ENCODE assay signal across 10 cellular contexts in genomic region chr15:60573936-60574335, GRCh38.
DNase-seq lines count a peak whose midpoint lies in the region; ATAC-seq and TF ChIP-seq lines count a peak whose summit lies in the region.
"Had no signal": no experiment of that assay in that cellular context is flagged by ENCODE, and none has a peak within 500 bp of the region (broad histone marks: within the 10 kb centered on the region; RNA-seq: fewer than 3 reads in every experiment).

No MANE protein-coding gene starts in this region.

- H3K9me3 Mint-ChIP-seq in activated CD4-positive, alpha-beta memory T cell treated with anti-CD3 and anti-CD28 coated beads, Interleukin-2, amount 10 ng/mL, durations not matched to agents 7 days and 5 days: no peaks in the 10 kb centered on the region
- H3K9me3 Mint-ChIP-seq in stimulated activated effector memory CD8-positive, alpha-beta T cell treated with anti-CD3 and anti-CD28 coated beads, Interleukin-12 subunit alpha, Interleukin-12 subunit beta, amount 100 ng/mL, for 72 hours: no peaks in the 10 kb centered on the region
- H3K9me3 Mint-ChIP-seq in Caco-2 (ENCODE audit: unreplicated experiment): no peaks in the 10 kb centered on the region

- H3K9me3 ChIP-seq in Caco-2 (no peaks in the 10 kb centered on the region), upper lobe of right lung (no peaks in the 10 kb centered on the region)
- H3K9me3 ChIP-seq: left ventricle myocardium inferior had no signal

- H3K27ac Mint-ChIP-seq in activated CD4-positive, alpha-beta memory T cell treated with anti-CD3 and anti-CD28 coated beads, Interleukin-2, amount 10 ng/mL, durations not matched to agents 7 days and 5 days: peak overlapping the region; percentile 83
- peak overlapping the region; percentile 97 for H3K27ac Mint-ChIP-seq in stimulated activated effector memory CD8-positive, alpha-beta T cell treated with anti-CD3 and anti-CD28 coated beads, Interleukin-12 subunit alpha, Interleukin-12 subunit beta, amount 100 ng/mL, for 72 hours
- no peak overlapping the region for H3K27ac Mint-ChIP-seq in Caco-2 (ENCODE audit: unreplicated experiment)

- H3K27ac ChIP-seq in upper lobe of right lung: no peak overlapping the region
- H3K27ac ChIP-seq: left ventricle myocardium inferior had no signal

- H3K4me1 ChIP-seq in Caco-2: peaks cover 16% of the 10 kb centered on the region; the same call in 1 of the 2 replicates
- H3K4me1 ChIP-seq in upper lobe of right lung: no peaks in the 10 kb centered on the region

- TF ChIP-seq CTCF in Caco-2 (IDR thresholded peaks at IDR 0.05; ENCODE audit: insufficient read depth in 1 of 2, low read depth in 1 of 2, low read length in 1 of 2, severe bottlenecking in 1 of 2, unreplicated experiment in 1 of 2) (no peak), upper lobe of right lung (IDR thresholded peaks at IDR 0.05) (no peak)

- intact Hi-C loops in Caco-2 (cut with micrococcal nuclease; ENCODE audit: unreplicated experiment) (no loop called here), upper lobe of right lung (cut with DNase I) (no loop called here)

- H3K36me3 ChIP-seq in Caco-2 (ENCODE audit: control insufficient read depth, insufficient read depth, low read length) (no peaks in the 10 kb centered on the region), upper lobe of right lung (no peaks in the 10 kb centered on the region)
- H3K36me3 ChIP-seq: left ventricle myocardium inferior had no signal

- POLR2A ChIA-PET in activated CD4-positive, alpha-beta memory T cell treated with anti-CD3 and anti-CD28 coated beads, Interleukin-2, amount 10 ng/mL, durations not matched to agents 7 days and 5 days (lab: Charles Lee): interaction anchor here (0.9 to 34.6 kb wide), 6 partner anchors 1 to 176 kb away, joined by 3 to 678 read pairs (median 453); no protein-coding TSS in a partner anchor
- POLR2A ChIA-PET in Caco-2 (lab: Charles Lee): no interaction called here

- BruUV-seq in Caco-2 (replicated peaks; lab: Mats Ljungman, UMichigan): no TSS peak

- H3K4me3 Mint-ChIP-seq in activated CD4-positive, alpha-beta memory T cell treated with anti-CD3 and anti-CD28 coated beads, Interleukin-2, amount 10 ng/mL, durations not matched to agents 7 days and 5 days: peak overlapping the region; percentile 52
- peak overlapping the region; percentile 75 for H3K4me3 Mint-ChIP-seq in stimulated activated effector memory CD8-positive, alpha-beta T cell treated with anti-CD3 and anti-CD28 coated beads, Interleukin-12 subunit alpha, Interleukin-12 subunit beta, amount 100 ng/mL, for 72 hours
- H3K4me3 Mint-ChIP-seq in Caco-2 (ENCODE audit: unreplicated experiment): no peak overlapping the region

- CTCF ChIA-PET in activated CD4-positive, alpha-beta memory T cell treated with anti-CD3 and anti-CD28 coated beads, Interleukin-2, amount 10 ng/mL, durations not matched to agents 7 days and 5 days (lab: Charles Lee): interaction anchor here (0.9 to 3.1 kb wide), 7 partner anchors 8 to 359 kb away, joined by 3 to 22 read pairs (median 4); no protein-coding TSS in a partner anchor
- CTCF ChIA-PET in Caco-2 (lab: Charles Lee): interaction anchor here (1.1 kb wide), 1 partner anchor 53 kb away, joined by 3 read pairs; no protein-coding TSS in a partner anchor

- H3K4me3 ChIP-seq in Caco-2 (ENCODE audit: low read depth, low read length) (no peak overlapping the region), upper lobe of right lung (no peak overlapping the region)
- H3K4me3 ChIP-seq: left ventricle myocardium inferior had no signal

- no peaks in the 10 kb centered on the region for H3K27me3 ChIP-seq in Caco-2 (replicated peaks; ENCODE audit: control insufficient read depth, insufficient read depth, low read length)
- no peaks in the 10 kb centered on the region for H3K27me3 ChIP-seq in upper lobe of right lung

- peaks cover 34% of the 10 kb centered on the region for H3K36me3 Mint-ChIP-seq in activated CD4-positive, alpha-beta memory T cell treated with anti-CD3 and anti-CD28 coated beads, Interleukin-2, amount 10 ng/mL, durations not matched to agents 7 days and 5 days (ENCODE audit: low read depth)
- H3K36me3 Mint-ChIP-seq in stimulated activated effector memory CD8-positive, alpha-beta T cell treated with anti-CD3 and anti-CD28 coated beads, Interleukin-12 subunit alpha, Interleukin-12 subunit beta, amount 100 ng/mL, for 72 hours: peaks cover 100% of the 10 kb centered on the region
- no peaks in the 10 kb centered on the region for H3K36me3 Mint-ChIP-seq in Caco-2 (ENCODE audit: insufficient read depth, unreplicated experiment)

- peak; percentile 44 for DNase-seq in activated CD4-positive, alpha-beta memory T cell treated with anti-CD3 and anti-CD28 coated beads, Interleukin-2, amount 10 ng/mL, durations not matched to agents 7 days and 5 days
- no peak for DNase-seq in stimulated activated effector memory CD8-positive, alpha-beta T cell treated with anti-CD3 and anti-CD28 coated beads, Interleukin-12 subunit alpha, Interleukin-12 subunit beta, amount 100 ng/mL, for 72 hours (ENCODE audit: low spot score in 2 of 2)
- no peak for DNase-seq in Caco-2
- no peak for DNase-seq in upper lobe of right lung
- DNase-seq in NCI-H2029 (lab: John Stamatoyannopoulos, UW): no peak
- DNase-seq: IMR-90, left ventricle myocardium inferior had no signal

- H3K27me3 Mint-ChIP-seq in activated CD4-positive, alpha-beta memory T cell treated with anti-CD3 and anti-CD28 coated beads, Interleukin-2, amount 10 ng/mL, durations not matched to agents 7 days and 5 days: no peaks in the 10 kb centered on the region
- no peaks in the 10 kb centered on the region for H3K27me3 Mint-ChIP-seq in Caco-2 (ENCODE audit: insufficient read depth, unreplicated experiment)

- peaks cover 86% of the 10 kb centered on the region for H3K4me1 Mint-ChIP-seq in activated CD4-positive, alpha-beta memory T cell treated with anti-CD3 and anti-CD28 coated beads, Interleukin-2, amount 10 ng/mL, durations not matched to agents 7 days and 5 days
- peaks cover 80% of the 10 kb centered on the region for H3K4me1 Mint-ChIP-seq in stimulated activated effector memory CD8-positive, alpha-beta T cell treated with anti-CD3 and anti-CD28 coated beads, Interleukin-12 subunit alpha, Interleukin-12 subunit beta, amount 100 ng/mL, for 72 hours
- H3K4me1 Mint-ChIP-seq in Caco-2 (ENCODE audit: low read depth, unreplicated experiment): peaks cover 31% of the 10 kb centered on the region

- ATAC-seq in GM19351 (IDR thresholded peaks at IDR 0.05; ENCODE audit: unreplicated experiment) (peak; percentile 79), HG02885 (IDR thresholded peaks at IDR 0.05; ENCODE audit: poor library complexity, unreplicated experiment) (peak; percentile 79), upper lobe of right lung (no peak)
- peak; percentile 74 for ATAC-seq in stimulated activated effector memory CD8-positive, alpha-beta T cell treated with anti-CD3 and anti-CD28 coated beads, Interleukin-12 subunit alpha, Interleukin-12 subunit beta, amount 100 ng/mL, for 72 hours
- ATAC-seq: esophagus mucosa had no signal
